In the genomic region with DNA sequence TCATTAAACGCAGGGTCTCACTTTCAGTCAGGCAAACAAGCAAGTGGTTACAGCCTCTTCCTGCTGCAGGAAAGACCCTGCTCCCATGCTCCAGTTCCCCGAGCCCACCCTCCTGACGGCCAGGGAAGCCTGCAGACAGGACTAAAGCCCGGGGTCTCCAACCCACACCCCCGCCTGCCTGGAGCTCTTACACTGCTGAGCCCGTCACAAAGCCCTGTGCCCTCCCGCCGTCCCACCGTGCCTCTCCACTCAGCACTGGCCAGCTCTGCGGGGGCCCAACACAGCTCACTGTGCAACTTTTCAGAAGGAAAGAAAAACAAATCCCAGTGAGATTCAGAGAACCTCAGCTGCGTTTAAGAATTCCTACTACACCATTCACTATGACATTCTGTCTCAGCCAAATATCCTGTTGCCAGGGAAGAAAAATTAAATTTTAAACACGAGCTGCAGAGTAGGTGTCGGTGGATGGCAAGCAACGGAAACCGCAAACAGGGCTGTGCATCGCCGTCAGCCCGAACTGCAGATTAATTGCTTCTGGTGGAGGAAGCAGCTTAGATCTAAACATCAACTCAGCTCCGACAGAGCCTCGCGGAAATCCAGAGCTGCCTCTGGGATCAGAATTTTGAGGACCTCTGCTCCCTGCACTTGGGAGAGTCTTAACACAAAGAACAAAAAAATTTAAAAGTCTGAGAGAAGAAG, we compare ENCODE assay signal across 9 cellular contexts.
DNase-seq lines count a peak whose midpoint lies in the region; ATAC-seq and TF ChIP-seq lines count a peak whose summit lies in the region.
"Had no signal": no experiment of that assay in that cellular context is flagged by ENCODE, and none has a peak within 500 bp of the region (broad histone marks: within the 10 kb centered on the region; RNA-seq: fewer than 3 reads in every experiment).

No MANE protein-coding gene starts in this region.

- no peaks in the 10 kb centered on the region for H3K4me1 ChIP-seq in HEK293 (ENCODE audit: control insufficient read depth, insufficient read depth, low read length)

- no peak overlapping the region for H3K4me3 ChIP-seq in HEK293 (ENCODE audit: low read depth, low read length)

- no peak for ATAC-seq in GM21360 (IDR thresholded peaks at IDR 0.05; ENCODE audit: unreplicated experiment)
- ATAC-seq: Panc1 had no signal

- CTCF ChIA-PET in HEK293 (lab: Yijun Ruan, JAX) = interaction anchor here (0.6 to 1.2 kb wide), 3 partner anchors 20 to 500 kb away, joined by 3 to 5 read pairs (median 4); no protein-coding TSS in a partner anchor

- POLR2A ChIA-PET in HEK293 (lab: Yijun Ruan, JAX) = no interaction called here

- peak overlapping the region; percentile 86 to 97 (median 92) for H3K27ac Mint-ChIP-seq in immature natural killer cell

- no peaks in the 10 kb centered on the region for H3K36me3 Mint-ChIP-seq in immature natural killer cell

- H3K4me1 Mint-ChIP-seq in immature natural killer cell = peaks cover 84% of the 10 kb centered on the region in 2 donors

- no peaks in the 10 kb centered on the region for H3K36me3 ChIP-seq in HEK293 (ENCODE audit: control insufficient read depth in 2 of 2, insufficient read depth in 1 of 2, low read length in 2 of 2)

- DNase-seq in CD1c-positive myeloid dendritic cell (ENCODE audit: extremely low spot score) (peak; percentile 40), immature natural killer cell (peak; percentile 60 to 71 (median 70)), DMS114 treated with DMSO at 0.1 percent for 48 hours (lab: John Stamatoyannopoulos, UW; ENCODE audit: unreplicated experiment) (no peak), NCI-H446 treated with DMSO at 0.1 percent for 48 hours (lab: John Stamatoyannopoulos, UW) (no peak), NCI-H82 treated with DMSO at 0.1 percent for 48 hours (lab: John Stamatoyannopoulos, UW; ENCODE audit: unreplicated experiment) (no peak)
- peak; percentile 21 to 30 for DNase-seq in activated CD4-positive, alpha-beta T cell treated with anti-CD3 and anti-CD28 coated beads, Interleukin-2, amount 50 U/mL, for 4 hours

- no peaks in the 10 kb centered on the region for H3K9me3 ChIP-seq in HEK293 (ENCODE audit: control insufficient read depth, insufficient read depth, low read depth, low read length)

- H3K4me3 Mint-ChIP-seq in immature natural killer cell = peak overlapping the region; percentile 84 to 97 (median 91)

- H3K27ac ChIP-seq in HEK293 (ENCODE audit: extremely low read depth, low read depth, low read length) = no peak overlapping the region

- no peak for TF ChIP-seq CTCF in HEK293 (tag by site-specific recombination; IDR thresholded peaks at IDR 0.05)

- H3K9me3 Mint-ChIP-seq in immature natural killer cell = peaks cover 0 to 1% (median 0%) of the 10 kb centered on the region in 6 donors

- H3K27me3 Mint-ChIP-seq in immature natural killer cell (ENCODE audit: low read depth in 3 of 3) = peaks cover 0 to 4% (median 0%) of the 10 kb centered on the region in 3 donors

TF ChIP-seq in HEK293, 187 proteins besides CTCF, POLR2A, EP300 and RAD21:
- TF ChIP-seq ZIC2 (tag by site-specific recombination; IDR thresholded peaks at IDR 0.05) = peak; percentile 88
- TF ChIP-seq, protein P1, sequence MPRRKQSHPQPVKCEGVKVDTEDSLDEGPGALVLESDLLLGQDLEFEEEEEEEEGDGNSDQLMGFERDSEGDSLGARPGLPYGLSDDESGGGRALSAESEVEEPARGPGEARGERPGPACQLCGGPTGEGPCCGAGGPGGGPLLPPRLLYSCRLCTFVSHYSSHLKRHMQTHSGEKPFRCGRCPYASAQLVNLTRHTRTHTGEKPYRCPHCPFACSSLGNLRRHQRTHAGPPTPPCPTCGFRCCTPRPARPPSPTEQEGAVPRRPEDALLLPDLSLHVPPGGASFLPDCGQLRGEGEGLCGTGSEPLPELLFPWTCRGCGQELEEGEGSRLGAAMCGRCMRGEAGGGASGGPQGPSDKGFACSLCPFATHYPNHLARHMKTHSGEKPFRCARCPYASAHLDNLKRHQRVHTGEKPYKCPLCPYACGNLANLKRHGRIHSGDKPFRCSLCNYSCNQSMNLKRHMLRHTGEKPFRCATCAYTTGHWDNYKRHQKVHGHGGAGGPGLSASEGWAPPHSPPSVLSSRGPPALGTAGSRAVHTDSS (tag by site-specific recombination; IDR thresholded peaks at IDR 0.05) = no peak

Comparison
In these comparisons a context has a peak if more than half of its experiments do, and no peak if none do; other contexts are left out.
1. DNase-seq: peak in CD1c-positive myeloid dendritic cell (single experiment), activated CD4-positive, alpha-beta T cell treated with anti-CD3 and anti-CD28 coated beads, Interleukin-2, amount 50 U/mL, for 4 hours (2 of 2) and immature natural killer cell (3 of 3); none in DMS114 treated with DMSO at 0.1 percent for 48 hours (single experiment), NCI-H446 treated with DMSO at 0.1 percent for 48 hours (single experiment) and NCI-H82 treated with DMSO at 0.1 percent for 48 hours (single experiment).